ENCODE assay signal across 19 cellular contexts in genomic region chr13:28611021-28611420, GRCh38. TPM values are rescaled to one million over a fixed set of nuclear protein-coding genes. Genes with fewer than 3 reads are reported as not detected.
DNase-seq lines count a peak whose midpoint lies in the region; ATAC-seq lines count a peak whose summit lies in the region.
"Had no signal": no experiment of that assay in that cellular context is flagged by ENCODE, and none has a peak within 500 bp of the region (broad histone marks: within the 10 kb centered on the region; RNA-seq: fewer than 3 reads in every experiment).

No MANE protein-coding gene starts in this region.

- no peaks in the 10 kb centered on the region for H3K9me3 Mint-ChIP-seq in activated T-cell treated with anti-CD3 and anti-CD28 coated beads, Interleukin-2, amount 50 U/mL, for 4 hours
- peaks cover 4% of the 10 kb centered on the region for H3K9me3 Mint-ChIP-seq in activated T-helper 2 cell treated with anti-CD3 and anti-CD28 coated beads, Interferon-gamma antibody, Interleukin-2, Interleukin-4, amounts not matched to agents 10 μg/mL and 5 μg/mL and 100 μg/mL, durations not matched to agents 14 hours and 24 hours and 36 hours
- H3K9me3 Mint-ChIP-seq in stimulated activated effector memory CD8-positive, alpha-beta T cell treated with anti-CD3 and anti-CD28 coated beads, Interleukin-12 subunit alpha, Interleukin-12 subunit beta, amount 100 ng/mL, for 72 hours, result peaks cover 7% of the 10 kb centered on the region
- H3K9me3 Mint-ChIP-seq: CD4-positive, CD25-positive, alpha-beta regulatory T cell; H9; neural crest cell had no signal

- H3K27me3 Mint-ChIP-seq in activated T-cell treated with anti-CD3 and anti-CD28 coated beads, Interleukin-2, amount 50 U/mL, for 4 hours (ENCODE audit: low read depth), result no peaks in the 10 kb centered on the region
- H3K27me3 Mint-ChIP-seq in activated T-helper 2 cell treated with anti-CD3 and anti-CD28 coated beads, Interferon-gamma antibody, Interleukin-2, Interleukin-4, amounts not matched to agents 10 μg/mL and 5 μg/mL and 100 μg/mL, durations not matched to agents 14 hours and 24 hours and 36 hours (ENCODE audit: low read depth), result peaks cover 3% of the 10 kb centered on the region
- H3K27me3 Mint-ChIP-seq: CD4-positive, CD25-positive, alpha-beta regulatory T cell had no signal

- peaks cover 21% of the 10 kb centered on the region for H3K4me1 Mint-ChIP-seq in activated T-cell treated with anti-CD3 and anti-CD28 coated beads, Interleukin-2, amount 50 U/mL, for 4 hours (ENCODE audit: low read depth)
- H3K4me1 Mint-ChIP-seq in activated T-helper 2 cell treated with anti-CD3 and anti-CD28 coated beads, Interferon-gamma antibody, Interleukin-2, Interleukin-4, amounts not matched to agents 10 μg/mL and 5 μg/mL and 100 μg/mL, durations not matched to agents 14 hours and 24 hours and 36 hours (ENCODE audit: low read depth), result peaks cover 43% of the 10 kb centered on the region
- peaks cover 27% of the 10 kb centered on the region for H3K4me1 Mint-ChIP-seq in stimulated activated effector memory CD8-positive, alpha-beta T cell treated with anti-CD3 and anti-CD28 coated beads, Interleukin-12 subunit alpha, Interleukin-12 subunit beta, amount 100 ng/mL, for 72 hours
- H3K4me1 Mint-ChIP-seq: neural crest cell had no signal

- H3K27ac Mint-ChIP-seq in activated T-helper 2 cell treated with anti-CD3 and anti-CD28 coated beads, Interferon-gamma antibody, Interleukin-2, Interleukin-4, amounts not matched to agents 10 μg/mL and 5 μg/mL and 100 μg/mL, durations not matched to agents 14 hours and 24 hours and 36 hours, result peak overlapping the region; percentile 92
- H3K27ac Mint-ChIP-seq in stimulated activated effector memory CD8-positive, alpha-beta T cell treated with anti-CD3 and anti-CD28 coated beads, Interleukin-12 subunit alpha, Interleukin-12 subunit beta, amount 100 ng/mL, for 72 hours, result peak overlapping the region; percentile 62
- H3K27ac Mint-ChIP-seq: H9, progenitor cell of endocrine pancreas had no signal

- intact Hi-C loops in activated T-helper 2 cell treated with anti-CD3 and anti-CD28 coated beads, Interferon-gamma antibody, Interleukin-2, Interleukin-4, amounts not matched to agents 10 μg/mL and 5 μg/mL and 100 μg/mL, durations not matched to agents 14 hours and 24 hours and 36 hours (cut with micrococcal nuclease), result loop anchor here (1.0 to 10.0 kb wide), 6 partner anchors 39 to 116 kb away; partner anchors contain the start of gene FLT1

- H3K4me3 Mint-ChIP-seq in activated T-cell treated with anti-CD3 and anti-CD28 coated beads, Interleukin-2, amount 50 U/mL, for 4 hours, result no peak overlapping the region
- H3K4me3 Mint-ChIP-seq in activated T-helper 2 cell treated with anti-CD3 and anti-CD28 coated beads, Interferon-gamma antibody, Interleukin-2, Interleukin-4, amounts not matched to agents 10 μg/mL and 5 μg/mL and 100 μg/mL, durations not matched to agents 14 hours and 24 hours and 36 hours (ENCODE audit: low read depth), result peak overlapping the region; percentile 56
- no peak overlapping the region for H3K4me3 Mint-ChIP-seq in stimulated activated effector memory CD8-positive, alpha-beta T cell treated with anti-CD3 and anti-CD28 coated beads, Interleukin-12 subunit alpha, Interleukin-12 subunit beta, amount 100 ng/mL, for 72 hours
- H3K4me3 Mint-ChIP-seq: H9, neural crest cell had no signal

- ATAC-seq in activated T-cell treated with anti-CD3 and anti-CD28 coated beads, Interleukin-2, amount 50 U/mL, for 4 hours, result peak; percentile 49 to 54
- peak; percentile 65 for ATAC-seq in stimulated activated effector memory CD8-positive, alpha-beta T cell treated with anti-CD3 and anti-CD28 coated beads, Interleukin-12 subunit alpha, Interleukin-12 subunit beta, amount 100 ng/mL, for 72 hours
- ATAC-seq in HG03025 (IDR thresholded peaks at IDR 0.05; ENCODE audit: low FRiP score, unreplicated experiment) (no peak), GM18498 (IDR thresholded peaks at IDR 0.05; ENCODE audit: unreplicated experiment) (no peak)
- ATAC-seq: activated CD4-positive, CD25-positive, alpha-beta regulatory T cell treated with anti-CD3 and anti-CD28 coated beads, Interleukin-2, amount 50 U/mL, for 24 hours had no signal

- DNase-seq in activated T-cell treated with anti-CD3 and anti-CD28 coated beads, Interleukin-2, amount 50 U/mL, for 4 hours, result no peak
- DNase-seq in activated T-cell treated with anti-CD3 and anti-CD28 coated beads, Interleukin-2, amount 50 U/mL, for 1 hour, result no peak
- DNase-seq in Jurkat, Clone E6-1 (ENCODE audit: low read depth, low spot score), result peak; percentile 83
- no peak for DNase-seq in activated T-helper 2 cell treated with anti-CD3 and anti-CD28 coated beads, Interferon-gamma antibody, Interleukin-2, Interleukin-4, amounts not matched to agents 10 μg/mL and 5 μg/mL and 100 μg/mL, durations not matched to agents 14 hours and 24 hours and 36 hours (ENCODE audit: low spot score)
- DNase-seq in stimulated activated effector memory CD8-positive, alpha-beta T cell treated with anti-CD3 and anti-CD28 coated beads, Interleukin-12 subunit alpha, Interleukin-12 subunit beta, amount 100 ng/mL, for 72 hours (ENCODE audit: low spot score in 2 of 2), result no peak
- DNase-seq in NCI-H1417 (lab: John Stamatoyannopoulos, UW), result no peak
- DNase-seq: adrenal gland; dorsolateral prefrontal cortex; H9; NCI-H187 treated with DMSO at 0.1 percent for 48 hours; NCI-H2227 treated with DMSO at 0.1 percent for 48 hours; stimulated activated CD4-positive, alpha-beta T cell treated with anti-CD3 and anti-CD28 coated beads, Interleukin-4, amount 100 ng/mL, for 4 hours had no signal

- H3K4me3 ChIP-seq in Jurkat, Clone E6-1 (ENCODE audit: low read length), result peak overlapping the region; percentile 20
- H3K4me3 ChIP-seq: adrenal gland, dorsolateral prefrontal cortex, SK-N-MC had no signal

- H3K36me3 Mint-ChIP-seq in activated T-cell treated with anti-CD3 and anti-CD28 coated beads, Interleukin-2, amount 50 U/mL, for 4 hours (ENCODE audit: insufficient read depth), result no peaks in the 10 kb centered on the region
- no peaks in the 10 kb centered on the region for H3K36me3 Mint-ChIP-seq in activated T-helper 2 cell treated with anti-CD3 and anti-CD28 coated beads, Interferon-gamma antibody, Interleukin-2, Interleukin-4, amounts not matched to agents 10 μg/mL and 5 μg/mL and 100 μg/mL, durations not matched to agents 14 hours and 24 hours and 36 hours (ENCODE audit: low read depth)
- H3K36me3 Mint-ChIP-seq in stimulated activated effector memory CD8-positive, alpha-beta T cell treated with anti-CD3 and anti-CD28 coated beads, Interleukin-12 subunit alpha, Interleukin-12 subunit beta, amount 100 ng/mL, for 72 hours, result no peaks in the 10 kb centered on the region
- H3K36me3 Mint-ChIP-seq: CD4-positive, CD25-positive, alpha-beta regulatory T cell had no signal

RNA-seq across cellular contexts. Expression of gene POMP, which starts 47.9 kb away (rescaled TPM):
- total RNA-seq in activated T-cell treated with anti-CD3 and anti-CD28 coated beads, Interleukin-2, amount 50 U/mL, for 4 hours, result 100 to 1,000 TPM; 164 to 177 (median 170) TPM
- polyA plus RNA-seq in Jurkat, Clone E6-1 (2012; ENCODE audit: insufficient read depth, insufficient read length), result 205 TPM
- total RNA-seq in activated T-helper 2 cell treated with anti-CD3 and anti-CD28 coated beads, Interferon-gamma antibody, Interleukin-2, Interleukin-4, amounts not matched to agents 10 μg/mL and 5 μg/mL and 100 μg/mL, durations not matched to agents 14 hours and 24 hours and 36 hours, result 145 and 149 TPM in 2 replicates

Comparison
In these comparisons a context has a peak if more than half of its experiments do, and no peak if none do; other contexts are left out.
1. ATAC-seq: peak in activated T-cell treated with anti-CD3 and anti-CD28 coated beads, Interleukin-2, amount 50 U/mL, for 4 hours (2 of 2) and stimulated activated effector memory CD8-positive, alpha-beta T cell treated with anti-CD3 and anti-CD28 coated beads, Interleukin-12 subunit alpha, Interleukin-12 subunit beta, amount 100 ng/mL, for 72 hours (single experiment); none in HG03025 (single experiment) and GM18498 (single experiment).